28 cellular contexts compared by ENCODE assay signal in genomic region chr7:40619647-40620046, GRCh38.
"Had no signal": no experiment of that assay in that cellular context is flagged by ENCODE, and none has a peak within 500 bp of the region (broad histone marks: within the 10 kb centered on the region; RNA-seq: fewer than 3 reads in every experiment).

No MANE protein-coding gene starts in this region.

- H3K27me3 ChIP-seq: stomach, suprapubic skin, testis, thyroid gland, tibial artery, tibial nerve, transverse colon, upper lobe of left lung, upper lobe of right lung, uterus, vagina had no signal

- H3K4me3 ChIP-seq: stomach, suprapubic skin, testis, thoracic aorta, thyroid gland, tibial artery, tibial nerve, transverse colon, upper lobe of left lung, upper lobe of right lung, uterus, vagina had no signal

- DNase-seq: stimulated activated CD4-positive, alpha-beta T cell treated with anti-CD3 and anti-CD28 coated beads, Interleukin-2, amount 100 ng/mL, for 48 hours; stimulated activated CD4-positive, alpha-beta T cell treated with anti-CD3 and anti-CD28 coated beads, Interleukin-4, amount 100 ng/mL, for 1 hour; stimulated activated CD4-positive, alpha-beta T cell treated with anti-CD3 and anti-CD28 coated beads, Interleukin-4, amount 100 ng/mL, for 24 hours; stimulated activated CD4-positive, alpha-beta T cell treated with anti-CD3 and anti-CD28 coated beads, Interleukin-4, amount 100 ng/mL, for 4 hours; stimulated activated CD8-positive, alpha-beta memory T cell treated with anti-CD3 and anti-CD28 coated beads, Interleukin-4, amount 100 ng/mL, for 48 hours; stimulated activated naive B cell treated with anti-CD40 and anti-IgM and Interleukin-4, amounts not matched to agents 10 μg/mL and 1 μg/mL and 100 μg/mL, for 72 hours; stimulated activated naive CD4-positive, alpha-beta T cell; stimulated activated naive CD4-positive, alpha-beta T cell treated with Interleukin-2 at 50 U/mL for 16 hours; stimulated activated naive CD8-positive, alpha-beta T cell treated with anti-CD3 and anti-CD28 coated beads, Interleukin-15, amount 100 ng/mL, for 72 hours; stimulated activated naive CD8-positive, alpha-beta T cell treated with anti-CD3 and anti-CD28 coated beads, Interleukin-15, Interleukin-2, amounts not matched to agents 100 U/mL and 50 U/mL, for 24 hours; stomach; substantia nigra; testis; thyroid gland; tibial artery; transverse colon; trophoblast cell; upper lobe of left lung; upper lobe of right lung; uterus had no signal

- H3K4me3 Mint-ChIP-seq: stimulated activated effector memory CD8-positive, alpha-beta T cell treated with anti-CD3 and anti-CD28 coated beads, Interleukin-12 subunit alpha, Interleukin-12 subunit beta, amount 100 ng/mL, for 72 hours; stimulated activated memory B cell treated with anti-CD40 and anti-IgM and Interleukin-4, amounts not matched to agents 10 μg/mL and 1 μg/mL and 100 μg/mL, for 72 hours; stimulated activated naive B cell treated with anti-CD40 and anti-IgM and Interleukin-4, amounts not matched to agents 10 μg/mL and 1 μg/mL and 100 μg/mL, for 72 hours; stimulated activated naive CD8-positive, alpha-beta T cell treated with anti-CD3 and anti-CD28 coated beads, Interleukin-15, amount 100 ng/mL, for 72 hours; stimulated activated naive CD8-positive, alpha-beta T cell treated with anti-CD3 and anti-CD28 coated beads, Interleukin-15, Interleukin-2, amounts not matched to agents 100 ng/mL and 50 ng/mL, for 24 hours; type B pancreatic cell had no signal

- H3K27ac Mint-ChIP-seq: stimulated activated effector memory CD8-positive, alpha-beta T cell treated with anti-CD3 and anti-CD28 coated beads, Interleukin-12 subunit alpha, Interleukin-12 subunit beta, amount 100 ng/mL, for 72 hours; stimulated activated memory B cell treated with anti-CD40 and anti-IgM and Interleukin-4, amounts not matched to agents 10 μg/mL and 1 μg/mL and 100 μg/mL, for 72 hours; stimulated activated naive B cell treated with anti-CD40 and anti-IgM and Interleukin-4, amounts not matched to agents 10 μg/mL and 1 μg/mL and 100 μg/mL, for 72 hours; stimulated activated naive CD8-positive, alpha-beta T cell treated with anti-CD3 and anti-CD28 coated beads, Interleukin-15, amount 100 ng/mL, for 72 hours; stimulated activated naive CD8-positive, alpha-beta T cell treated with anti-CD3 and anti-CD28 coated beads, Interleukin-15, Interleukin-2, amounts not matched to agents 100 ng/mL and 50 ng/mL, for 24 hours; type B pancreatic cell had no signal

- H3K4me1 ChIP-seq: suprapubic skin, testis, thyroid gland, tibial nerve, upper lobe of left lung, upper lobe of right lung, vagina had no signal

- ATAC-seq: stimulated activated effector memory CD8-positive, alpha-beta T cell treated with anti-CD3 and anti-CD28 coated beads, Interleukin-12 subunit alpha, Interleukin-12 subunit beta, amount 100 ng/mL, for 72 hours; stimulated activated memory B cell treated with anti-CD40 and anti-IgM and Interleukin-4, amounts not matched to agents 10 μg/mL and 1 μg/mL and 100 μg/mL, for 72 hours; stimulated activated naive B cell treated with anti-CD40 and anti-IgM and Interleukin-4, amounts not matched to agents 10 μg/mL and 1 μg/mL and 100 μg/mL, for 72 hours; stimulated activated naive CD8-positive, alpha-beta T cell treated with anti-CD3 and anti-CD28 coated beads, Interleukin-15, amount 100 ng/mL, for 72 hours; stimulated activated naive CD8-positive, alpha-beta T cell treated with anti-CD3 and anti-CD28 coated beads, Interleukin-15, Interleukin-2, amounts not matched to agents 100 U/mL and 50 U/mL, for 24 hours; upper lobe of right lung had no signal

- H3K4me1 Mint-ChIP-seq: stimulated activated effector memory CD8-positive, alpha-beta T cell treated with anti-CD3 and anti-CD28 coated beads, Interleukin-12 subunit alpha, Interleukin-12 subunit beta, amount 100 ng/mL, for 72 hours; stimulated activated memory B cell treated with anti-CD40 and anti-IgM and Interleukin-4, amounts not matched to agents 10 μg/mL and 1 μg/mL and 100 μg/mL, for 72 hours; stimulated activated naive B cell treated with anti-CD40 and anti-IgM and Interleukin-4, amounts not matched to agents 10 μg/mL and 1 μg/mL and 100 μg/mL, for 72 hours; stimulated activated naive CD8-positive, alpha-beta T cell treated with anti-CD3 and anti-CD28 coated beads, Interleukin-15, amount 100 ng/mL, for 72 hours had no signal

- H3K27me3 Mint-ChIP-seq: stimulated activated memory B cell treated with anti-CD40 and anti-IgM and Interleukin-4, amounts not matched to agents 10 μg/mL and 1 μg/mL and 100 μg/mL, for 72 hours; stimulated activated naive CD8-positive, alpha-beta T cell treated with anti-CD3 and anti-CD28 coated beads, Interleukin-15, amount 100 ng/mL, for 72 hours; stimulated activated naive CD8-positive, alpha-beta T cell treated with anti-CD3 and anti-CD28 coated beads, Interleukin-15, Interleukin-2, amounts not matched to agents 100 ng/mL and 50 ng/mL, for 24 hours; type B pancreatic cell had no signal

- H3K9me3 ChIP-seq: stomach, suprapubic skin, testis, thoracic aorta, thyroid gland, tibial artery, tibial nerve, transverse colon, upper lobe of left lung, upper lobe of right lung, uterus, vagina had no signal

- H3K9me3 Mint-ChIP-seq: stimulated activated memory B cell treated with anti-CD40 and anti-IgM and Interleukin-4, amounts not matched to agents 10 μg/mL and 1 μg/mL and 100 μg/mL, for 72 hours; stimulated activated naive B cell treated with anti-CD40 and anti-IgM and Interleukin-4, amounts not matched to agents 10 μg/mL and 1 μg/mL and 100 μg/mL, for 72 hours; stimulated activated naive CD8-positive, alpha-beta T cell treated with anti-CD3 and anti-CD28 coated beads, Interleukin-15, amount 100 ng/mL, for 72 hours; stimulated activated naive CD8-positive, alpha-beta T cell treated with anti-CD3 and anti-CD28 coated beads, Interleukin-15, Interleukin-2, amounts not matched to agents 100 ng/mL and 50 ng/mL, for 24 hours; type B pancreatic cell had no signal

- H3K36me3 Mint-ChIP-seq: stimulated activated effector memory CD8-positive, alpha-beta T cell treated with anti-CD3 and anti-CD28 coated beads, Interleukin-12 subunit alpha, Interleukin-12 subunit beta, amount 100 ng/mL, for 72 hours; stimulated activated memory B cell treated with anti-CD40 and anti-IgM and Interleukin-4, amounts not matched to agents 10 μg/mL and 1 μg/mL and 100 μg/mL, for 72 hours; stimulated activated naive B cell treated with anti-CD40 and anti-IgM and Interleukin-4, amounts not matched to agents 10 μg/mL and 1 μg/mL and 100 μg/mL, for 72 hours; type B pancreatic cell had no signal

- H3K36me3 ChIP-seq: stomach, suprapubic skin, thoracic aorta, thyroid gland, tibial artery, tibial nerve, transverse colon, upper lobe of left lung, upper lobe of right lung, uterus, vagina had no signal

- H3K27ac ChIP-seq: stomach, suprapubic skin, testis, thyroid gland, tibial artery, tibial nerve, transverse colon, upper lobe of left lung, upper lobe of right lung, uterus, vagina had no signal
